ENCODE assay signal across 22 cellular contexts in the genomic region with DNA sequence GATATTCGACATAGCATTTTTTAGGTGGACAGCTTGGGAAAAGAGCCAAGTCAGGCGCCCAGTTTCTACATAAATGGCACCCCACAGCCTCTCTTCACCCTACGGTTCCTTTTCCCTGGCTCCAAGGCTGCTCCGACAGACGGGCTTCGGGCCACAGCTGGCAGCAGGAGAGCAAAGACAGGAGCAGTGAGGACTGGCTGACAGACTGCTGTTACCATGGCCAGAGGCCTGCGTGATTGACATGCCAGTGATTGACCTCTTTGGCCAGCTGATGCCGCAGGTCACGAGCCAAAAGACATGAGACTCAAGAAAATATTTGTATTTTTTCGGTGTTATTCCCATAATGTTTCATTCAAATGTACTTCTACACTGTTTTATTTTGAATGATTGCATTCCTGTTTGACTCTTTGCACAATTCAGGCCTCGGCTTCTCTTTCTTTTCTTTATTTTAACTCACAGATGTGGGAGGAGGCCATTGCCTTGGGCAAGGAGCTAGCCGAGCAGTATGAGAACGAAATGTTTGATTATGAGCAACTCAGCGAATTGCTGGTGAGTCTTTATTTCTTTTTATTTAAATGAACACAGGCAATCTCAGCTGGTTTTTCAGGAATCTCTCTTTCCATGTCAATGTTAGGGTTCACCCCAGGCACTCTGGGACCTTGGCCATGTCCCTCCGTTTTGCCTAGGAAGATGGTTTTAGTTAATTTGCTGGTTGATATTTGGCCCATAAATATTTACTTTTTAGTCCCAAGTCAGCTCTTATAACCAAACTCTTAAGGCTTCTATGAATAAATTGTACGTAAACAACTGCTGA.
"Had no signal": no experiment of that assay in that cellular context is flagged by ENCODE, and none has a peak within 500 bp of the region (broad histone marks: within the 10 kb centered on the region; RNA-seq: fewer than 3 reads in every experiment).

No MANE protein-coding gene starts in this region.

- H3K27ac ChIP-seq: body of pancreas, colonic mucosa, lower lobe of right lung, psoas muscle, skin epidermis, thyroid gland, uterus had no signal

- ATAC-seq: activated CD4-positive, CD25-positive, alpha-beta regulatory T cell treated with anti-CD3 and anti-CD28 coated beads, Interleukin-2, amount 50 U/mL, for 24 hours; activated CD8-positive, alpha-beta T cell treated with anti-CD3 and anti-CD28 coated beads, Interleukin-2, amount 10 ng/mL, durations not matched to agents 7 days and 5 days; body of pancreas; left cardiac atrium; psoas muscle; right cardiac atrium; stimulated activated effector memory CD8-positive, alpha-beta T cell treated with anti-CD3 and anti-CD28 coated beads, Interleukin-12 subunit alpha, Interleukin-12 subunit beta, amount 100 ng/mL, for 72 hours had no signal

- H3K9me3 ChIP-seq: body of pancreas, colonic mucosa, lower lobe of right lung, psoas muscle, thyroid gland, uterus had no signal

- H3K4me3 Mint-ChIP-seq: activated CD4-positive, alpha-beta T cell treated with anti-CD3 and anti-CD28 coated beads, Interleukin-2, amount 10 ng/mL, durations not matched to agents 7 days and 5 days; activated CD8-positive, alpha-beta T cell treated with anti-CD3 and anti-CD28 coated beads, Interleukin-2, amount 10 ng/mL, durations not matched to agents 7 days and 5 days; activated naive CD4-positive, alpha-beta T cell treated with anti-CD3 and anti-CD28 coated beads for 36 hours; activated T-cell treated with anti-CD3 and anti-CD28 coated beads, Interleukin-2, amount 50 U/mL, for 24 hours; nephron; stimulated activated effector memory CD8-positive, alpha-beta T cell treated with anti-CD3 and anti-CD28 coated beads, Interleukin-12 subunit alpha, Interleukin-12 subunit beta, amount 100 ng/mL, for 72 hours; T-helper 1 cell treated with Interleukin-12 subunit alpha and Interleukin-12 subunit beta and Interleukin-4 antibody, amounts not matched to agents 30 μg/mL and 1 μg/mL, for 36 hours had no signal

- H3K36me3 ChIP-seq: colonic mucosa, uterus had no signal

- DNase-seq: activated CD4-positive, alpha-beta T cell treated with anti-CD3 and anti-CD28 coated beads, Interleukin-2, amount 10 ng/mL, durations not matched to agents 7 days and 5 days; activated CD8-positive, alpha-beta T cell treated with anti-CD3 and anti-CD28 coated beads, Interleukin-2, amount 10 ng/mL, durations not matched to agents 7 days and 5 days; activated naive CD4-positive, alpha-beta T cell treated with anti-CD3 and anti-CD28 coated beads for 36 hours; activated T-cell treated with anti-CD3 and anti-CD28 coated beads, Interleukin-2, amount 50 U/mL, for 24 hours; body of pancreas; central memory CD4-positive, alpha-beta T cell; colonic mucosa; hippocampal formation; left cardiac atrium; lower lobe of right lung; midbrain; psoas muscle; right cardiac atrium; stimulated activated CD4-positive, alpha-beta T cell treated with anti-CD3 and anti-CD28 coated beads, Interleukin-4, amount 100 ng/mL, for 1 hour; thyroid gland; uterus had no signal

- H3K4me1 Mint-ChIP-seq: activated CD4-positive, alpha-beta T cell treated with anti-CD3 and anti-CD28 coated beads, Interleukin-2, amount 10 ng/mL, durations not matched to agents 7 days and 5 days; stimulated activated effector memory CD8-positive, alpha-beta T cell treated with anti-CD3 and anti-CD28 coated beads, Interleukin-12 subunit alpha, Interleukin-12 subunit beta, amount 100 ng/mL, for 72 hours had no signal

- H3K36me3 Mint-ChIP-seq: stimulated activated effector memory CD8-positive, alpha-beta T cell treated with anti-CD3 and anti-CD28 coated beads, Interleukin-12 subunit alpha, Interleukin-12 subunit beta, amount 100 ng/mL, for 72 hours had no signal

- H3K9me3 Mint-ChIP-seq: activated CD4-positive, alpha-beta T cell treated with anti-CD3 and anti-CD28 coated beads, Interleukin-2, amount 10 ng/mL, durations not matched to agents 7 days and 5 days; activated T-helper 2 cell treated with anti-CD3 and anti-CD28 coated beads, Interferon-gamma antibody, Interleukin-2, Interleukin-4, amounts not matched to agents 10 μg/mL and 5 μg/mL and 100 μg/mL, durations not matched to agents 14 hours and 24 hours and 36 hours; nephron; T-helper 1 cell treated with Interleukin-12 subunit alpha and Interleukin-12 subunit beta and Interleukin-4 antibody, amounts not matched to agents 30 μg/mL and 1 μg/mL, for 36 hours had no signal

- H3K27me3 ChIP-seq: body of pancreas, colonic mucosa, thyroid gland, uterus had no signal

- H3K27me3 Mint-ChIP-seq: activated CD4-positive, alpha-beta T cell treated with anti-CD3 and anti-CD28 coated beads, Interleukin-2, amount 10 ng/mL, durations not matched to agents 7 days and 5 days; activated T-cell treated with anti-CD3 and anti-CD28 coated beads, Interleukin-2, amount 50 U/mL, for 24 hours had no signal

- H3K4me1 ChIP-seq: body of pancreas, colonic mucosa, lower lobe of right lung, psoas muscle, thyroid gland, uterus had no signal

- H3K27ac Mint-ChIP-seq: activated CD4-positive, alpha-beta T cell treated with anti-CD3 and anti-CD28 coated beads, Interleukin-2, amount 10 ng/mL, durations not matched to agents 7 days and 5 days; activated CD8-positive, alpha-beta T cell treated with anti-CD3 and anti-CD28 coated beads, Interleukin-2, amount 10 ng/mL, durations not matched to agents 7 days and 5 days; activated naive CD4-positive, alpha-beta T cell treated with anti-CD3 and anti-CD28 coated beads for 36 hours; activated T-cell treated with anti-CD3 and anti-CD28 coated beads, Interleukin-2, amount 50 U/mL, for 24 hours; activated T-helper 2 cell treated with anti-CD3 and anti-CD28 coated beads, Interferon-gamma antibody, Interleukin-2, Interleukin-4, amounts not matched to agents 10 μg/mL and 5 μg/mL and 100 μg/mL, durations not matched to agents 14 hours and 24 hours and 36 hours; nephron; stimulated activated effector memory CD8-positive, alpha-beta T cell treated with anti-CD3 and anti-CD28 coated beads, Interleukin-12 subunit alpha, Interleukin-12 subunit beta, amount 100 ng/mL, for 72 hours; T-helper 1 cell treated with Interleukin-12 subunit alpha and Interleukin-12 subunit beta and Interleukin-4 antibody, amounts not matched to agents 30 μg/mL and 1 μg/mL, for 36 hours had no signal

- H3K4me3 ChIP-seq: body of pancreas, colonic mucosa, lower lobe of right lung, psoas muscle, skin epidermis, thyroid gland, uterus had no signal
